22 cellular contexts compared by ENCODE assay signal in genomic region chr14:98347686-98348085, GRCh38.
DNase-seq lines count a peak whose midpoint lies in the region; ATAC-seq and TF ChIP-seq lines count a peak whose summit lies in the region.
"Had no signal": no experiment of that assay in that cellular context is flagged by ENCODE, and none has a peak within 500 bp of the region (broad histone marks: within the 10 kb centered on the region; RNA-seq: fewer than 3 reads in every experiment).

No MANE protein-coding gene starts in this region.

- no peak for TF ChIP-seq CTCF in endothelial cell (IDR thresholded peaks at IDR 0.05; ENCODE audit: unreplicated experiment)
- TF ChIP-seq CTCF in neural crest cell (conservative IDR thresholded peaks at IDR 0.05): no peak

- H3K4me1 Mint-ChIP-seq in endothelial cell (ENCODE audit: unreplicated experiment): peaks cover 41% of the 10 kb centered on the region
- H3K4me1 Mint-ChIP-seq in neural crest cell: peaks cover 43% of the 10 kb centered on the region

- peaks cover 7% of the 10 kb centered on the region for H3K36me3 Mint-ChIP-seq in endothelial cell (ENCODE audit: low read depth, unreplicated experiment)
- no peaks in the 10 kb centered on the region for H3K36me3 Mint-ChIP-seq in neural crest cell (ENCODE audit: low read depth)

- peak overlapping the region; percentile 98 for H3K27ac Mint-ChIP-seq in endothelial cell (ENCODE audit: unreplicated experiment)
- H3K27ac Mint-ChIP-seq in neural crest cell (ENCODE audit: unreplicated experiment): peak overlapping the region; percentile 17
- H3K27ac Mint-ChIP-seq: HFFc6, IgD-negative memory B cell had no signal

- ATAC-seq in GM18498 (IDR thresholded peaks at IDR 0.05; ENCODE audit: unreplicated experiment) (no peak), GM21717 (IDR thresholded peaks at IDR 0.05; ENCODE audit: unreplicated experiment) (no peak)
- ATAC-seq: HCT116, HepG2 had no signal

- no peaks in the 10 kb centered on the region for H3K9me3 Mint-ChIP-seq in endothelial cell (ENCODE audit: unreplicated experiment)
- H3K9me3 Mint-ChIP-seq in neural crest cell: peaks cover 8% of the 10 kb centered on the region
- H3K9me3 Mint-ChIP-seq: CD8-positive, alpha-beta memory T cell had no signal

- no peak overlapping the region for H3K4me3 Mint-ChIP-seq in endothelial cell (ENCODE audit: unreplicated experiment)
- H3K4me3 Mint-ChIP-seq in neural crest cell: no peak overlapping the region
- H3K4me3 Mint-ChIP-seq: CD4-positive, CD25-positive, alpha-beta regulatory T cell; CD8-positive, alpha-beta memory T cell; HFFc6; IgD-negative memory B cell had no signal

- peak; percentile 5 for DNase-seq in NCI-H345 (lab: John Stamatoyannopoulos, UW)
- DNase-seq in NCI-H345 treated with DMSO at 0.1 percent for 48 hours (lab: John Stamatoyannopoulos, UW; ENCODE audit: unreplicated experiment): no peak
- peak; percentile 76 for DNase-seq in DMS79 treated with DMSO at 0.1 percent for 48 hours (lab: John Stamatoyannopoulos, UW)
- DNase-seq in endothelial cell (ENCODE audit: low spot score): no peak
- no peak for DNase-seq in neural crest cell (ENCODE audit: low read depth, low spot score)
- no peak for DNase-seq in NCI-H69 (lab: John Stamatoyannopoulos, UW)
- DNase-seq: 8988T; C1 segment of cervical spinal cord; CD4-positive, CD25-positive, alpha-beta regulatory T cell; CD8-positive, alpha-beta memory T cell; COR-L47; DMS 273 treated with DMSO at 0.1 percent for 48 hours; DMS53; GDM1; GM23248; H7; HFFc6 had no signal

- H3K27me3 Mint-ChIP-seq in endothelial cell (ENCODE audit: unreplicated experiment): no peaks in the 10 kb centered on the region
- no peaks in the 10 kb centered on the region for H3K27me3 Mint-ChIP-seq in neural crest cell (ENCODE audit: low read depth)
- H3K27me3 Mint-ChIP-seq: CD4-positive, CD25-positive, alpha-beta regulatory T cell; IgD-negative memory B cell had no signal

Comparison
In these comparisons a context has a peak if more than half of its experiments do, and no peak if none do; other contexts are left out.
1. DNase-seq: peak in NCI-H345 (single experiment) and DMS79 treated with DMSO at 0.1 percent for 48 hours (single experiment); none in NCI-H345 treated with DMSO at 0.1 percent for 48 hours (single experiment), endothelial cell (single experiment), neural crest cell (single experiment) and NCI-H69 (single experiment).